Comparison of ENCODE assay signal across 9 cellular contexts in genomic region chr3:14810070-14810732, GRCh38. TPM values are rescaled to one million over a fixed set of nuclear protein-coding genes. Genes with fewer than 3 reads are reported as not detected.
DNase-seq lines count a peak whose midpoint lies in the region; ATAC-seq and TF ChIP-seq lines count a peak whose summit lies in the region.
"Had no signal": no experiment of that assay in that cellular context is flagged by ENCODE, and none has a peak within 500 bp of the region (broad histone marks: within the 10 kb centered on the region; RNA-seq: fewer than 3 reads in every experiment).

No MANE protein-coding gene starts in this region.

- H3K4ac ChIP-seq in H9 (ENCODE audit: low read depth, low read length) = no peak overlapping the region

- no peak overlapping the region for H4K8ac ChIP-seq in H9 (replicated peaks; ENCODE audit: insufficient read length, low read depth, low read length)

- no peaks in the 10 kb centered on the region for H3K79me2 ChIP-seq in H9 (ENCODE audit: insufficient read depth, low read length)

- no peak overlapping the region for H4K5ac ChIP-seq in H9 (ENCODE audit: insufficient read length, low read depth, low read length)

- H3K9me3 Mint-ChIP-seq in H9 = no peaks in the 10 kb centered on the region; a peak in 1 of 5 replicates
- H3K9me3 Mint-ChIP-seq in activated CD4-positive, alpha-beta memory T cell treated with anti-CD3 and anti-CD28 coated beads, Interleukin-2, amount 10 ng/mL, durations not matched to agents 7 days and 5 days = no peaks in the 10 kb centered on the region

- CTCF ChIA-PET in activated CD4-positive, alpha-beta memory T cell treated with anti-CD3 and anti-CD28 coated beads, Interleukin-2, amount 10 ng/mL, durations not matched to agents 7 days and 5 days (lab: Charles Lee) = no interaction called here

- peak overlapping the region; percentile 64 for H3K4me2 ChIP-seq in H9 (ENCODE audit: insufficient read depth, insufficient read length, low read length)
- H3K4me2 ChIP-seq in skeletal muscle satellite cell (ENCODE audit: low read length) = peak overlapping the region; percentile 52

- no peak overlapping the region for H3K56ac ChIP-seq in H9 (ENCODE audit: insufficient read length, low read depth, low read length)

- H2BK5ac ChIP-seq in H9 (ENCODE audit: insufficient read length, low read length) = no peak overlapping the region

- peaks cover 84% of the 10 kb centered on the region for H3K27me3 Mint-ChIP-seq in H9 (ENCODE audit: low read depth)
- H3K27me3 Mint-ChIP-seq in activated CD4-positive, alpha-beta memory T cell treated with anti-CD3 and anti-CD28 coated beads, Interleukin-2, amount 10 ng/mL, durations not matched to agents 7 days and 5 days = peaks cover 81% of the 10 kb centered on the region

- H2AFZ ChIP-seq in H9 (ENCODE audit: low read length) = no peak overlapping the region

- no peak overlapping the region for H3K18ac ChIP-seq in H9 (ENCODE audit: insufficient read length, low read depth, low read length)

- H3K27ac ChIP-seq in H9 (ENCODE audit: insufficient read length, low read depth, low read length) (no peak overlapping the region), duodenal mucosa (ENCODE audit: low read depth, low read length) (peak overlapping the region; percentile 72)

- no peak for TF ChIP-seq CTCF in H9 (conservative IDR thresholded peaks at IDR 0.05)

- no peak overlapping the region for H2BK12ac ChIP-seq in H9 (ENCODE audit: insufficient read length, low read depth, low read length)

- H3K27me3 ChIP-seq in H9 (ENCODE audit: insufficient read depth, low read length) = peaks cover 9% of the 10 kb centered on the region; the same call in 1 of the 2 replicates
- H3K27me3 ChIP-seq in duodenal mucosa (ENCODE audit: control insufficient read depth in 1 of 2, insufficient read depth in 2 of 2, low read length in 2 of 2) = no peaks in the 10 kb centered on the region
- H3K27me3 ChIP-seq in skeletal muscle satellite cell (ENCODE audit: control insufficient read depth, insufficient read depth, low read length) = peaks cover 71% of the 10 kb centered on the region

- H3K4me1 Mint-ChIP-seq in H9 = peaks cover 24 to 33% of the 10 kb centered on the region in 2 experiments
- peaks cover 20% of the 10 kb centered on the region for H3K4me1 Mint-ChIP-seq in activated CD4-positive, alpha-beta memory T cell treated with anti-CD3 and anti-CD28 coated beads, Interleukin-2, amount 10 ng/mL, durations not matched to agents 7 days and 5 days

- H4K20me1 ChIP-seq in H9 (ENCODE audit: control insufficient read depth, insufficient read depth, insufficient read length) = no peaks in the 10 kb centered on the region

- no peak overlapping the region for H2BK120ac ChIP-seq in H9 (ENCODE audit: low read depth, low read length, poor library complexity, severe bottlenecking)

- no peak overlapping the region for H2BK15ac ChIP-seq in H9 (ENCODE audit: low read depth, low read length)

- no peak overlapping the region for H3T11ph ChIP-seq in H9 (ENCODE audit: low read length)

- DNase-seq in H9 (peak; percentile 46), left kidney (ENCODE audit: low read depth, low spot score) (peak; percentile 79), globus pallidus (ENCODE audit: low spot score) (no peak), T-helper 1 cell (no peak)
- DNase-seq in activated CD4-positive, alpha-beta memory T cell treated with anti-CD3 and anti-CD28 coated beads, Interleukin-2, amount 10 ng/mL, durations not matched to agents 7 days and 5 days = no peak
- DNase-seq: NCI-H510A treated with DMSO at 0.1 percent for 48 hours had no signal

- H3K9ac ChIP-seq in H9 (ENCODE audit: extremely low read depth, insufficient read length, low read length) = no peak overlapping the region
- peak overlapping the region; percentile 12 to 76 for H3K9ac ChIP-seq in duodenal mucosa (ENCODE audit: low read depth in 1 of 2, low read length in 2 of 2)
- no peak overlapping the region for H3K9ac ChIP-seq in skeletal muscle satellite cell (ENCODE audit: low read depth, low read length)

- H3K4me3 Mint-ChIP-seq in H9 = peak overlapping the region; percentile 70 to 83
- no peak overlapping the region for H3K4me3 Mint-ChIP-seq in activated CD4-positive, alpha-beta memory T cell treated with anti-CD3 and anti-CD28 coated beads, Interleukin-2, amount 10 ng/mL, durations not matched to agents 7 days and 5 days

- no peak for ATAC-seq in GM21423 (IDR thresholded peaks at IDR 0.05; ENCODE audit: unreplicated experiment)

- no peak overlapping the region for H3K14ac ChIP-seq in H9 (ENCODE audit: insufficient read depth, low read length)

- H3K9me3 ChIP-seq in H9 (ENCODE audit: control insufficient read depth, low read depth, low read length) = no peaks in the 10 kb centered on the region
- H3K9me3 ChIP-seq in duodenal mucosa (ENCODE audit: control insufficient read depth in 1 of 2, low read length in 2 of 2) = no peaks in the 10 kb centered on the region
- no peaks in the 10 kb centered on the region for H3K9me3 ChIP-seq in skeletal muscle satellite cell (replicated peaks; ENCODE audit: low read length)

- no peaks in the 10 kb centered on the region; the same call in 1 of the 2 replicates for H3K4me1 ChIP-seq in H9 (ENCODE audit: insufficient read depth, low read length)
- peaks cover 26 to 36% of the 10 kb centered on the region in 2 donors for H3K4me1 ChIP-seq in duodenal mucosa (ENCODE audit: control insufficient read depth in 1 of 2, insufficient read depth in 2 of 2, low read length in 2 of 2)
- H3K4me1 ChIP-seq in skeletal muscle satellite cell (ENCODE audit: control insufficient read depth, insufficient read depth, low read length) = no peaks in the 10 kb centered on the region

- peaks cover 12% of the 10 kb centered on the region for H3K23me2 ChIP-seq in H9 (ENCODE audit: insufficient read length, low read depth, low read length, poor library complexity, severe bottlenecking)

- no peak overlapping the region for H2BK20ac ChIP-seq in H9 (ENCODE audit: low read depth, low read length, poor library complexity, severe bottlenecking)

- H3K23ac ChIP-seq in H9 (ENCODE audit: insufficient read length, low read depth, low read length) = no peak overlapping the region

- no peaks in the 10 kb centered on the region for H3K79me1 ChIP-seq in H9 (ENCODE audit: insufficient read depth, low read depth, low read length, poor library complexity, severe bottlenecking)

- H4K91ac ChIP-seq in H9 (ENCODE audit: insufficient read length, low read depth, low read length) = no peak overlapping the region

- H3K4me3 ChIP-seq in duodenal mucosa (ENCODE audit: low read depth in 1 of 2, low read length in 2 of 2) (peak overlapping the region; percentile 50 to 57), skeletal muscle satellite cell (ENCODE audit: low read length) (no peak overlapping the region)

- WGBS in H9 (ENCODE audit: extremely low coverage, insufficient read length, low lambda C conversion rate) = no CpG with 5 or more reads among the region's 75 CpGs

- H3K36me3 Mint-ChIP-seq in H9 (ENCODE audit: insufficient read depth in 1 of 3, low read depth in 3 of 3) = no peaks in the 10 kb centered on the region
- H3K36me3 Mint-ChIP-seq in activated CD4-positive, alpha-beta memory T cell treated with anti-CD3 and anti-CD28 coated beads, Interleukin-2, amount 10 ng/mL, durations not matched to agents 7 days and 5 days (ENCODE audit: low read depth) = no peaks in the 10 kb centered on the region

- POLR2A ChIA-PET in activated CD4-positive, alpha-beta memory T cell treated with anti-CD3 and anti-CD28 coated beads, Interleukin-2, amount 10 ng/mL, durations not matched to agents 7 days and 5 days (lab: Charles Lee) = no interaction called here

- no peak overlapping the region for H3K27ac Mint-ChIP-seq in H9
- no peak overlapping the region for H3K27ac Mint-ChIP-seq in activated CD4-positive, alpha-beta memory T cell treated with anti-CD3 and anti-CD28 coated beads, Interleukin-2, amount 10 ng/mL, durations not matched to agents 7 days and 5 days

- H2AK5ac ChIP-seq in H9 (ENCODE audit: insufficient read length, low read length) = no peak overlapping the region

- H3K36me3 ChIP-seq in duodenal mucosa (ENCODE audit: control insufficient read depth in 1 of 2, insufficient read depth in 2 of 2, low read length in 2 of 2) (no peaks in the 10 kb centered on the region), skeletal muscle satellite cell (ENCODE audit: insufficient read depth, low read length) (no peaks in the 10 kb centered on the region)

RNA-seq across cellular contexts. Expression of gene FGD5, which starts 8.6 kb away (rescaled TPM):
- total RNA-seq in H9 (2021) = 7.8 and 8.6 TPM in 2 replicates
- total RNA-seq in skeletal muscle satellite cell (2012; rRNA removed) = 0.87 and 1.3 TPM in 2 replicates
- total RNA-seq in activated CD4-positive, alpha-beta memory T cell treated with anti-CD3 and anti-CD28 coated beads, Interleukin-2, amount 10 ng/mL, durations not matched to agents 7 days and 5 days = under 1 TPM in 1 of 2 experiments, not detected in 1; 0.10 TPM

Comparison
In these comparisons a context has a peak if more than half of its experiments do, and no peak if none do; other contexts are left out.
1. DNase-seq: peak in H9 (single experiment) and left kidney (single experiment); none in globus pallidus (single experiment), activated CD4-positive, alpha-beta memory T cell treated with anti-CD3 and anti-CD28 coated beads, Interleukin-2, amount 10 ng/mL, durations not matched to agents 7 days and 5 days (single experiment) and T-helper 1 cell (0 of 5).
2. H3K9ac ChIP-seq: peak in duodenal mucosa (2 of 2); none in H9 (single experiment) and skeletal muscle satellite cell (single experiment).